ENCODE assay signal across 3 cellular contexts in genomic region chr6:126047648-126048047, GRCh38.
"Had no signal": no experiment of that assay in that cellular context is flagged by ENCODE, and none has a peak within 500 bp of the region (broad histone marks: within the 10 kb centered on the region; RNA-seq: fewer than 3 reads in every experiment).

No MANE protein-coding gene starts in this region.

- H3K4me3 ChIP-seq: GM12878 had no signal

- DNase-seq: GDM1, GF-D8 had no signal
